8 cellular contexts compared by ENCODE assay signal in genomic region chr18:32919799-32920198, GRCh38.
DNase-seq lines count a peak whose midpoint lies in the region; ATAC-seq and TF ChIP-seq lines count a peak whose summit lies in the region.

No MANE protein-coding gene starts in this region.

- ATAC-seq in GM21576 (IDR thresholded peaks at IDR 0.05; ENCODE audit: unreplicated experiment): peak; percentile 94
- no peak for ATAC-seq in upper lobe of right lung

- TF ChIP-seq CTCF in GM12873 (IDR thresholded peaks at IDR 0.05; ENCODE audit: insufficient read depth, low read depth, low read length, missing control alignments) (peak; percentile 80), epithelial cell of esophagus (IDR thresholded peaks at IDR 0.05; ENCODE audit: insufficient read depth, low read depth, low read length, missing control alignments) (peak; percentile 26), upper lobe of right lung (IDR thresholded peaks at IDR 0.05) (peak; percentile 7)

- H3K4me3 ChIP-seq in epithelial cell of esophagus (ENCODE audit: low read length): no peak overlapping the region
- no peak overlapping the region for H3K4me3 ChIP-seq in upper lobe of right lung

- no peaks in the 10 kb centered on the region for H3K4me1 ChIP-seq in upper lobe of right lung

- H3K27ac ChIP-seq in upper lobe of right lung: no peak overlapping the region

- DNase-seq in HK-2 (ENCODE audit: unreplicated experiment) (peak; percentile 25), NOMO-1 treated with DMSO at 0.1 percent for 48 hours (lab: John Stamatoyannopoulos, UW; ENCODE audit: unreplicated experiment) (peak; percentile 42), epithelial cell of esophagus (ENCODE audit: low read depth) (peak; percentile 55), upper lobe of right lung (no peak), posterior vena cava (ENCODE audit: low spot score) (no peak)
- DNase-seq in activated CD4-positive, alpha-beta T cell treated with anti-CD3 and anti-CD28 coated beads for 4 hours: no peak

- H3K9me3 ChIP-seq in upper lobe of right lung: no peaks in the 10 kb centered on the region

- no peaks in the 10 kb centered on the region for H3K27me3 ChIP-seq in upper lobe of right lung

- intact Hi-C loops in upper lobe of right lung (cut with DNase I) (no loop called here), posterior vena cava (cut with DNase I) (no loop called here)

- no peaks in the 10 kb centered on the region for H3K36me3 ChIP-seq in upper lobe of right lung

Comparison
In these comparisons a context has a peak if more than half of its experiments do, and no peak if none do; other contexts are left out.
1. CTCF ChIP-seq: peak in every context shown above with its lines; median percentile 80 in GM12873; 26 in epithelial cell of esophagus; 7 in upper lobe of right lung.
2. DNase-seq: peak in HK-2 (single experiment), NOMO-1 treated with DMSO at 0.1 percent for 48 hours (single experiment) and epithelial cell of esophagus (single experiment); none in upper lobe of right lung (single experiment), activated CD4-positive, alpha-beta T cell treated with anti-CD3 and anti-CD28 coated beads for 4 hours (0 of 2) and posterior vena cava (single experiment).